18 cellular contexts compared by ENCODE assay signal in genomic region chr12:116620801-116621593, GRCh38.
DNase-seq lines count a peak whose midpoint lies in the region; ATAC-seq and TF ChIP-seq lines count a peak whose summit lies in the region.
"Had no signal": no experiment of that assay in that cellular context is flagged by ENCODE, and none has a peak within 500 bp of the region (broad histone marks: within the 10 kb centered on the region; RNA-seq: fewer than 3 reads in every experiment).

No MANE protein-coding gene starts in this region.

- peaks cover 5% of the 10 kb centered on the region for H3K27me3 Mint-ChIP-seq in nephron progenitor cell (ENCODE audit: low read depth, poor library complexity)
- peaks cover 14% of the 10 kb centered on the region for H3K27me3 Mint-ChIP-seq in stimulated activated memory B cell treated with anti-CD40 and anti-IgM and Interleukin-4, amounts not matched to agents 10 μg/mL and 1 μg/mL and 100 μg/mL, for 72 hours
- H3K27me3 Mint-ChIP-seq in T-helper 2 cell treated with Interferon-gamma antibody and Interleukin-4, amounts not matched to agents 5 μg/mL and 100 μg/mL, for 36 hours (ENCODE audit: low read depth): peaks cover 7% of the 10 kb centered on the region

- TF ChIP-seq CTCF in nephron progenitor cell (IDR thresholded peaks at IDR 0.05): no peak

- no peak for DNase-seq in left ventricle myocardium superior
- no peak for DNase-seq in Right ventricle myocardium superior
- peak in 30 of 61 donors; percentile 2 to 60 (median 28) for DNase-seq in caudate nucleus (lab: John Stamatoyannopoulos, UW)
- no peak for DNase-seq in nephron progenitor cell
- no peak for DNase-seq in D341Med (ENCODE audit: low spot score)
- DNase-seq in islet precursor cell: no peak
- no peak for DNase-seq in T-helper 2 cell treated with Interferon-gamma antibody and Interleukin-4, amounts not matched to agents 5 μg/mL and 100 μg/mL, for 36 hours (ENCODE audit: low spot score)
- DNase-seq: COR-L47; GM23248; KG1; NCI-H1048; NCI-H146; NCI-H2081 treated with DMSO at 0.1 percent for 48 hours; NCI-H226; NCI-H526 treated with DMSO at 0.1 percent for 48 hours; NK-92 treated with Interleukin-12 subunit alpha and Interleukin-12 subunit beta, amount 100 ng/mL, for 24 hours had no signal

- H3K9me3 Mint-ChIP-seq in nephron progenitor cell: peaks cover 21% of the 10 kb centered on the region
- peaks cover 13% of the 10 kb centered on the region for H3K9me3 Mint-ChIP-seq in stimulated activated memory B cell treated with anti-CD40 and anti-IgM and Interleukin-4, amounts not matched to agents 10 μg/mL and 1 μg/mL and 100 μg/mL, for 72 hours
- H3K9me3 Mint-ChIP-seq in T-helper 2 cell treated with Interferon-gamma antibody and Interleukin-4, amounts not matched to agents 5 μg/mL and 100 μg/mL, for 36 hours: peaks cover 10% of the 10 kb centered on the region

- ATAC-seq in left ventricle myocardium superior: peak; percentile 42
- no peak for ATAC-seq in Right ventricle myocardium superior (ENCODE audit: poor library complexity)
- ATAC-seq in stimulated activated memory B cell treated with anti-CD40 and anti-IgM and Interleukin-4, amounts not matched to agents 10 μg/mL and 1 μg/mL and 100 μg/mL, for 72 hours: no peak

- H3K27ac Mint-ChIP-seq in nephron progenitor cell: peak overlapping the region; percentile 34
- no peak overlapping the region for H3K27ac Mint-ChIP-seq in stimulated activated memory B cell treated with anti-CD40 and anti-IgM and Interleukin-4, amounts not matched to agents 10 μg/mL and 1 μg/mL and 100 μg/mL, for 72 hours
- H3K27ac Mint-ChIP-seq in T-helper 2 cell treated with Interferon-gamma antibody and Interleukin-4, amounts not matched to agents 5 μg/mL and 100 μg/mL, for 36 hours: no peak overlapping the region

- peak overlapping the region; percentile 62 for H3K27ac ChIP-seq in caudate nucleus (ENCODE audit: low read depth, low read length)
- H3K27ac ChIP-seq: GM23248 had no signal

- peaks cover 5% of the 10 kb centered on the region for H3K36me3 Mint-ChIP-seq in nephron progenitor cell (ENCODE audit: low read depth)
- H3K36me3 Mint-ChIP-seq in stimulated activated memory B cell treated with anti-CD40 and anti-IgM and Interleukin-4, amounts not matched to agents 10 μg/mL and 1 μg/mL and 100 μg/mL, for 72 hours: no peaks in the 10 kb centered on the region
- no peaks in the 10 kb centered on the region for H3K36me3 Mint-ChIP-seq in T-helper 2 cell treated with Interferon-gamma antibody and Interleukin-4, amounts not matched to agents 5 μg/mL and 100 μg/mL, for 36 hours (ENCODE audit: low read depth)
- H3K36me3 Mint-ChIP-seq: CD14-positive monocyte had no signal

- intact Hi-C loops in left ventricle myocardium superior (cut with micrococcal nuclease) (no loop called here), Right ventricle myocardium superior (cut with DNase I) (no loop called here)

- H3K4me1 Mint-ChIP-seq in nephron progenitor cell: peaks cover 36% of the 10 kb centered on the region
- H3K4me1 Mint-ChIP-seq in stimulated activated memory B cell treated with anti-CD40 and anti-IgM and Interleukin-4, amounts not matched to agents 10 μg/mL and 1 μg/mL and 100 μg/mL, for 72 hours: no peaks in the 10 kb centered on the region
- H3K4me1 Mint-ChIP-seq in T-helper 2 cell treated with Interferon-gamma antibody and Interleukin-4, amounts not matched to agents 5 μg/mL and 100 μg/mL, for 36 hours (ENCODE audit: low read depth): no peaks in the 10 kb centered on the region

- no peak overlapping the region for H3K4me3 Mint-ChIP-seq in nephron progenitor cell
- H3K4me3 Mint-ChIP-seq in stimulated activated memory B cell treated with anti-CD40 and anti-IgM and Interleukin-4, amounts not matched to agents 10 μg/mL and 1 μg/mL and 100 μg/mL, for 72 hours: no peak overlapping the region
- no peak overlapping the region for H3K4me3 Mint-ChIP-seq in T-helper 2 cell treated with Interferon-gamma antibody and Interleukin-4, amounts not matched to agents 5 μg/mL and 100 μg/mL, for 36 hours
- H3K4me3 Mint-ChIP-seq: CD14-positive monocyte had no signal
